In genomic region chr3:61134532-61134931, GRCh38 we compare ENCODE assay signal across 14 cellular contexts.
DNase-seq lines count a peak whose midpoint lies in the region; ATAC-seq and TF ChIP-seq lines count a peak whose summit lies in the region.
"Had no signal": no experiment of that assay in that cellular context is flagged by ENCODE, and none has a peak within 500 bp of the region (broad histone marks: within the 10 kb centered on the region; RNA-seq: fewer than 3 reads in every experiment).

No MANE protein-coding gene starts in this region.

- no peak for ATAC-seq in HG03457 (IDR thresholded peaks at IDR 0.05; ENCODE audit: unreplicated experiment)
- ATAC-seq: GM12878, HCT116 had no signal

- H3K4me1 Mint-ChIP-seq in type B pancreatic cell (ENCODE audit: unreplicated experiment): no peaks in the 10 kb centered on the region
- H3K4me1 Mint-ChIP-seq: CD4-positive, CD25-positive, alpha-beta regulatory T cell; IgD-negative memory B cell had no signal

- no peak overlapping the region for H3K4me3 ChIP-seq in epithelial cell of esophagus (ENCODE audit: low read length)
- no peak overlapping the region for H3K4me3 ChIP-seq in testis
- H3K4me3 ChIP-seq: BLaER1 treated with 17β-estradiol and CSF1 and Interleukin-3, amounts not matched to agents 10 nM and 100 nM; GM12878; GM23248 had no signal

- 86% methylated on average over 3 of the region's 3 CpGs for whole genome bisulfite sequencing in testis, 2 donors

- no peaks in the 10 kb centered on the region for H3K27me3 ChIP-seq in testis
- H3K27me3 ChIP-seq: BLaER1 treated with 17β-estradiol and CSF1 and Interleukin-3, amounts not matched to agents 10 nM and 100 nM had no signal

- no peak overlapping the region for H3K4me3 Mint-ChIP-seq in type B pancreatic cell
- H3K4me3 Mint-ChIP-seq: CD4-positive, CD25-positive, alpha-beta regulatory T cell; IgD-negative memory B cell had no signal

- DNase-seq in SIG-M5 treated with dmso at 0.1 percent for 504 hours (lab: John Stamatoyannopoulos, UW; ENCODE audit: unreplicated experiment): peak; percentile 1
- DNase-seq in SIG-M5 (lab: John Stamatoyannopoulos, UW): no peak
- peak; percentile 10 for DNase-seq in NOMO-1 treated with dmso at 0.1 percent for 144 hours (lab: John Stamatoyannopoulos, UW; ENCODE audit: unreplicated experiment)
- peak; percentile 7 for DNase-seq in epithelial cell of esophagus (ENCODE audit: low read depth)
- no peak for DNase-seq in testis
- DNase-seq in type B pancreatic cell (ENCODE audit: extremely low spot score, unreplicated experiment): no peak
- DNase-seq: 8988T; CD4-positive, CD25-positive, alpha-beta regulatory T cell; GM23248 had no signal

- no peak for TF ChIP-seq POLR2A in testis (IDR thresholded peaks at IDR 0.05)

- no peaks in the 10 kb centered on the region for H3K4me1 ChIP-seq in testis

- no peak overlapping the region for H3K27ac ChIP-seq in testis
- H3K27ac ChIP-seq: BLaER1 treated with 17β-estradiol and CSF1 and Interleukin-3, amounts not matched to agents 10 nM and 100 nM; GM23248 had no signal

- intact Hi-C loops in testis (cut with DNase I; ENCODE audit: low total_unique reads): no loop called here

- no peaks in the 10 kb centered on the region for H3K36me3 ChIP-seq in testis (ENCODE audit: low read depth, missing control alignments)
- H3K36me3 ChIP-seq: BLaER1 treated with 17β-estradiol and CSF1 and Interleukin-3, amounts not matched to agents 10 nM and 100 nM had no signal

- H3K9me3 Mint-ChIP-seq in type B pancreatic cell: no peaks in the 10 kb centered on the region
- H3K9me3 Mint-ChIP-seq: CD4-positive, CD25-positive, alpha-beta regulatory T cell; IgD-negative memory B cell had no signal

- no peak overlapping the region for H3K27ac Mint-ChIP-seq in type B pancreatic cell
- H3K27ac Mint-ChIP-seq: CD4-positive, CD25-positive, alpha-beta regulatory T cell; IgD-negative memory B cell had no signal

- no peaks in the 10 kb centered on the region for H3K27me3 Mint-ChIP-seq in type B pancreatic cell
- H3K27me3 Mint-ChIP-seq: CD4-positive, CD25-positive, alpha-beta regulatory T cell; IgD-negative memory B cell had no signal

- no peaks in the 10 kb centered on the region for H3K36me3 Mint-ChIP-seq in type B pancreatic cell
- H3K36me3 Mint-ChIP-seq: CD4-positive, CD25-positive, alpha-beta regulatory T cell had no signal

- TF ChIP-seq CTCF in epithelial cell of esophagus (IDR thresholded peaks at IDR 0.05; ENCODE audit: insufficient read depth, low read depth, low read length, missing control alignments) (no peak), testis (IDR thresholded peaks at IDR 0.05) (no peak), type B pancreatic cell (conservative IDR thresholded peaks at IDR 0.05) (no peak)

- H3K9me3 ChIP-seq in testis: no peaks in the 10 kb centered on the region
- H3K9me3 ChIP-seq: BLaER1 treated with 17β-estradiol and CSF1 and Interleukin-3, amounts not matched to agents 10 nM and 100 nM had no signal

Comparison
In these comparisons a context has a peak if more than half of its experiments do, and no peak if none do; other contexts are left out.
1. DNase-seq: peak in SIG-M5 treated with dmso at 0.1 percent for 504 hours (single experiment), NOMO-1 treated with dmso at 0.1 percent for 144 hours (single experiment) and epithelial cell of esophagus (single experiment); none in SIG-M5 (single experiment), testis (single experiment) and type B pancreatic cell (single experiment).